In the genomic region with DNA sequence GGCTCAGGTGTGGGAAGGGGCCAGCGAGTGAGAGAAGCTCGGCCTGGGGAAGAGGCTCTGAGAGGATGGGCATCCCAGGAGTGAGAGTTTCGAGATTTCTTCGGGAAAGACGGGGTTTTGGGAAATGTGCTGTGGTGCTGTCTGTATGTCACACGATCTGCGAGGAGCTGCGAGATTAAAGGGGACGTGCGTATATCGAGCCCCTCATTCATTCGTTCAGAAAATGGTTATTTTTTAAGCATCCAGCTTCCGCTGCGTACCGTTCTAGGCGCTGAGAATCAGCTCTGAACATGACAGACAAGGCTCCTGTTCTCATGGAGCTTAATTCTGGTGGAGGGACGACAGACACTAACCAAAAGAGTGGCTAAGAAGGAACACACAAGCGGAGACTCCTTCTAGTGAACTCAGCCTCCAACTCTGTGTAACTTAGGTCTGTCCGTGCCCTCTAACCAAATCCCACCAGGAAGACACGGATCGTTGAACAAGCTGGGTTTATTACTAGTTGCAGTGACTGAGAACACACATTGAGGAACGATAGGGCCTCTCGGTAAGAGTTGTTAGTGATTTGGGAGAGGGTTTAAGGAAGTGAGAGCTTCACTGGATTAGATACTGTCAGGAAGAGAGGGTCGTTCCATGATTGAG, we compare ENCODE assay signal across 8 cellular contexts. TPM values are rescaled to one million over a fixed set of nuclear protein-coding genes. Genes with fewer than 3 reads are reported as not detected.
DNase-seq lines count a peak whose midpoint lies in the region; ATAC-seq lines count a peak whose summit lies in the region.

No MANE protein-coding gene starts in this region.

- H3K27me3 Mint-ChIP-seq in activated naive CD8-positive, alpha-beta T cell: no peaks in the 10 kb centered on the region

- DNase-seq in Daoy (ENCODE audit: low read depth) (peak; percentile 32), HuH-7 (ENCODE audit: low spot score) (no peak)

- H3K27ac Mint-ChIP-seq in activated naive CD8-positive, alpha-beta T cell: peak overlapping the region; percentile 100

- WGBS in HUES64: 4% methylated on average over 24 of the region's 24 CpGs

- no peaks in the 10 kb centered on the region for H3K27me3 ChIP-seq in HUES64 (ENCODE audit: insufficient read depth, low read length)
- no peaks in the 10 kb centered on the region for H3K27me3 ChIP-seq in skeletal muscle satellite cell (ENCODE audit: control insufficient read depth, insufficient read depth, low read length)

- H3K4me2 ChIP-seq in skeletal muscle satellite cell (ENCODE audit: low read length): peak overlapping the region; percentile 89

- H3K4me3 Mint-ChIP-seq in activated naive CD8-positive, alpha-beta T cell: peak overlapping the region; percentile 100

- H3K36me3 ChIP-seq in HUES64 (ENCODE audit: insufficient read depth, low read length) (no peaks in the 10 kb centered on the region), skeletal muscle satellite cell (ENCODE audit: insufficient read depth, low read length) (no peaks in the 10 kb centered on the region)

- H3K9ac ChIP-seq in HUES64 (ENCODE audit: low read depth, low read length): peak overlapping the region; percentile 89
- H3K9ac ChIP-seq in skeletal muscle satellite cell (ENCODE audit: low read depth, low read length): peak overlapping the region; percentile 90

- H3K9me3 Mint-ChIP-seq in activated naive CD8-positive, alpha-beta T cell (ENCODE audit: low read depth): no peaks in the 10 kb centered on the region

- peaks cover 3% of the 10 kb centered on the region for H3K36me3 Mint-ChIP-seq in activated naive CD8-positive, alpha-beta T cell

- no peak for ATAC-seq in GM19397 (IDR thresholded peaks at IDR 0.05; ENCODE audit: unreplicated experiment)
- no peak for ATAC-seq in HG03457 (IDR thresholded peaks at IDR 0.05; ENCODE audit: unreplicated experiment)

- H3K4me1 ChIP-seq in HUES64 (ENCODE audit: insufficient read depth, low read length) (peaks cover 51% of the 10 kb centered on the region), skeletal muscle satellite cell (ENCODE audit: control insufficient read depth, insufficient read depth, low read length) (peaks cover 47% of the 10 kb centered on the region)

- peak overlapping the region; percentile 98 for H3K27ac ChIP-seq in HUES64 (ENCODE audit: low read depth, low read length)

- H3K4me1 Mint-ChIP-seq in activated naive CD8-positive, alpha-beta T cell (ENCODE audit: low read depth): peaks cover 52% of the 10 kb centered on the region

- H3K9me3 ChIP-seq in HUES64 (ENCODE audit: insufficient read depth, low read depth, low read length) (no peaks in the 10 kb centered on the region), skeletal muscle satellite cell (replicated peaks; ENCODE audit: low read length) (no peaks in the 10 kb centered on the region)

- peak overlapping the region; percentile 84 for H3K4me3 ChIP-seq in HUES64 (ENCODE audit: low read length)
- peak overlapping the region; percentile 97 for H3K4me3 ChIP-seq in iPS-11a (ENCODE audit: low read depth, low read length)
- H3K4me3 ChIP-seq in skeletal muscle satellite cell (ENCODE audit: low read length): peak overlapping the region; percentile 92

RNA-seq across cellular contexts. Expression of a gene that starts 0.8 kb away (rescaled TPM):
- 63.1 and 75.2 TPM in 2 replicates for total RNA-seq in Daoy (2014; rRNA removed; shearing (Covaris generic))
- 37.2 TPM for polyA plus RNA-seq in HUES64 (2013, experiment 1 of 2)
- polyA plus RNA-seq in HUES64 (2013, experiment 2 of 2): 38.9 TPM
- 42.6 and 51.5 TPM in 2 replicates for total RNA-seq in skeletal muscle satellite cell (2012; rRNA removed)
